Comparison of ENCODE assay signal across 8 cellular contexts in the genomic region with DNA sequence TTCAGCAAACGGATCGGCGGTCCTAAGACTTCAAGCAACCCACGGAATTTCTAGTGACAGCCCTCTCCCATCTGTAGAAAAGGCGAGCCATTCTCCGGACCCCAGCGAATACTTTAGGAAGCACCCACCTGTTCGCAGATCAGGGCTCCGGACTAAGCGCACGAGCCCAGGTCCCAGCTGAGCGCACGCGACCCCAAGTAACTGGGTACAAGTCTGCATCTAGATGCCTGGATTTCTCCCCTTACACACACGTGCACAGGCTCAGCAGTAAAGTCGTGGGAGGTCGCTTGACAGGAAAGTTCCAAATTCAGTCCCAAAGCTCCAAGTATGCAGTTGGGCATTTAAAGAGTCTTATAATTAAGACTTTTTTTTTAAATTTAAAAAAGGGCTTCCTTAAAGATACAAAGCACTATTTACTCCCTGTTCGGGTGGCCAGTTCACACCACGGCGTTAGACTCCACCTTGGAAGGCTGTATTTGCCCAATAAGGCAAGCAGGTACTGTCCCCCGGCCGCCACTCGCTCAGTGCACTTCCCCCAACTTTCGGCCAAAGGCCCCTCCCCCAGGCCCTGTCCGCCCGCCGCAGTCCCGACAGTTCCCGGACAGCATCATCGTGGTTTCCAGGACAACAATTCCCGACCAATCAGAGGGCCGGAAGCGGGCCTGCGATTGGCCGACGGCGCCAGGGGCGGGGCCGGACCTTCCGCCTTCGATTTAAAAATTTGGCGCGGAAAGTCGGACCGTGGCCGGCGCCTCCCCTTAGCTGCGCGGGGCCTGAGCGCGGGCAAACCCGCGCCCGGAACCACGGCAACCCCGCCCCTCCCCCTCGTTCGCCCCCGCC. TPM values are rescaled to one million over a fixed set of nuclear protein-coding genes. Genes with fewer than 3 reads are reported as not detected.
DNase-seq lines count a peak whose midpoint lies in the region; ATAC-seq and TF ChIP-seq lines count a peak whose summit lies in the region.

A gene with protein sequence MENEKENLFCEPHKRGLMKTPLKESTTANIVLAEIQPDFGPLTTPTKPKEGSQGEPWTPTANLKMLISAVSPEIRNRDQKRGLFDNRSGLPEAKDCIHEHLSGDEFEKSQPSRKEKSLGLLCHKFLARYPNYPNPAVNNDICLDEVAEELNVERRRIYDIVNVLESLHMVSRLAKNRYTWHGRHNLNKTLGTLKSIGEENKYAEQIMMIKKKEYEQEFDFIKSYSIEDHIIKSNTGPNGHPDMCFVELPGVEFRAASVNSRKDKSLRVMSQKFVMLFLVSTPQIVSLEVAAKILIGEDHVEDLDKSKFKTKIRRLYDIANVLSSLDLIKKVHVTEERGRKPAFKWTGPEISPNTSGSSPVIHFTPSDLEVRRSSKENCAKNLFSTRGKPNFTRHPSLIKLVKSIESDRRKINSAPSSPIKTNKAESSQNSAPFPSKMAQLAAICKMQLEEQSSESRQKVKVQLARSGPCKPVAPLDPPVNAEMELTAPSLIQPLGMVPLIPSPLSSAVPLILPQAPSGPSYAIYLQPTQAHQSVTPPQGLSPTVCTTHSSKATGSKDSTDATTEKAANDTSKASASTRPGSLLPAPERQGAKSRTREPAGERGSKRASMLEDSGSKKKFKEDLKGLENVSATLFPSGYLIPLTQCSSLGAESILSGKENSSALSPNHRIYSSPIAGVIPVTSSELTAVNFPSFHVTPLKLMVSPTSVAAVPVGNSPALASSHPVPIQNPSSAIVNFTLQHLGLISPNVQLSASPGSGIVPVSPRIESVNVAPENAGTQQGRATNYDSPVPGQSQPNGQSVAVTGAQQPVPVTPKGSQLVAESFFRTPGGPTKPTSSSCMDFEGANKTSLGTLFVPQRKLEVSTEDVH (minus strand): TSS at position 526 of the 840 bp plus-strand sequence. CDS start 824 bp downstream, outside the sequence.

- DNase-seq in AG20443 (ENCODE audit: low spot score) (peak; percentile 99), NCI-H460 (ENCODE audit: extremely low read depth, low read depth) (peak; percentile 89), cerebellum (ENCODE audit: low spot score) (peak; percentile 93), kidney epithelial cell (ENCODE audit: low read depth) (peak; percentile 75)
- DNase-seq in stimulated activated CD4-positive, alpha-beta T cell treated with anti-CD3 and anti-CD28 coated beads, Interleukin-15, amount 100 ng/mL, for 48 hours (ENCODE audit: low read depth in 2 of 2) = peak; percentile 85

- H3K36me3 ChIP-seq in kidney epithelial cell (ENCODE audit: control insufficient read depth, insufficient read depth, low read length) = no peaks in the 10 kb centered on the region

- peak; percentile 46 for TF ChIP-seq POLR2A in GM19193 (IDR thresholded peaks at IDR 0.05; ENCODE audit: extremely low read depth, insufficient read depth, insufficient read length)

- no peak for TF ChIP-seq CTCF in kidney epithelial cell (IDR thresholded peaks at IDR 0.05; ENCODE audit: insufficient read depth, low read length, poor library complexity, severe bottlenecking)

- H3K4me3 ChIP-seq in kidney epithelial cell (ENCODE audit: low read depth, low read length) = peak within 1 kb of the TSS; percentile 82

- H3K27me3 ChIP-seq in kidney epithelial cell (ENCODE audit: control insufficient read depth, insufficient read depth, low read length) = peaks cover 20% of the 10 kb centered on the region

- peak; percentile 89 for ATAC-seq in HG03432 (IDR thresholded peaks at IDR 0.05; ENCODE audit: unreplicated experiment)
- peak; percentile 87 to 88 for ATAC-seq in activated CD4-positive, CD25-positive, alpha-beta regulatory T cell treated with anti-CD3 and anti-CD28 coated beads, Interleukin-2, amount 50 U/mL, for 24 hours

RNA-seq across cellular contexts. Expression of the gene that starts here (rescaled TPM):
- 1.2 TPM in 2 replicates for total RNA-seq in NCI-H460 (2014; rRNA removed; shearing (Covaris generic))
- polyA plus RNA-seq in NCI-H460 (2014; cell fraction: nucleus; rRNA removed) = 4.7 and 5.8 TPM in 2 replicates
- total RNA-seq in cerebellum (1.6 TPM), kidney epithelial cell (0.04 and 0.14 TPM in 2 replicates)

Comparison
In these comparisons a context has a peak if more than half of its experiments do, and no peak if none do; other contexts are left out.
1. Peak in every context shown above with its lines: DNase-seq, ATAC-seq and H3K4me3 ChIP-seq.
2. Peak in DNase-seq and H3K4me3 ChIP-seq in kidney epithelial cell; RNA of the gene not detected or under 1 TPM.